ENCODE assay signal across 2 cellular contexts in genomic region chr22:19800306-19800705, GRCh38.
TF ChIP-seq lines count a peak whose summit lies in the region.

No MANE protein-coding gene starts in this region.

TF ChIP-seq in HepG2, 621 proteins besides CTCF, POLR2A, EP300 and RAD21:
- TF ChIP-seq CCAR2 (optimal IDR thresholded peaks at IDR 0.05; ENCODE audit: low read depth, low read length) (no peak), MATR3 (CRISPR knock-in tag; IDR thresholded peaks at IDR 0.05) (no peak), TFDP1 (CRISPR knock-in tag; IDR thresholded peaks at IDR 0.05; ENCODE audit: borderline replicate concordance) (no peak), SNAPC5 (CRISPR knock-in tag; IDR thresholded peaks at IDR 0.05; ENCODE audit: borderline replicate concordance) (no peak), ZNF18 (CRISPR knock-in tag; IDR thresholded peaks at IDR 0.05; ENCODE audit: insufficient replicate concordance) (no peak), MXD1 (CRISPR knock-in tag; IDR thresholded peaks at IDR 0.05) (no peak), ZNF816 (CRISPR knock-in tag; IDR thresholded peaks at IDR 0.05; ENCODE audit: borderline replicate concordance) (no peak), MXD4 (CRISPR knock-in tag; IDR thresholded peaks at IDR 0.05) (no peak), GZF1 (CRISPR knock-in tag; IDR thresholded peaks at IDR 0.05) (no peak)

TF ChIP-seq in K562, 482 proteins besides CTCF, POLR2A, EP300 and RAD21:
- TF ChIP-seq PHB2 (IDR thresholded peaks at IDR 0.05; ENCODE audit: low read depth) (no peak), HNRNPH1 (optimal IDR thresholded peaks at IDR 0.05; ENCODE audit: low read depth, low read length) (no peak), CREM (IDR thresholded peaks at IDR 0.05; ENCODE audit: low read depth) (no peak), MCM5 (IDR thresholded peaks at IDR 0.05; ENCODE audit: low read depth) (no peak), CHD4 (IDR thresholded peaks at IDR 0.05; ENCODE audit: insufficient read depth, insufficient replicate concordance, low read depth, low read length, poor library complexity, severe bottlenecking) (no peak), ZNF398 (CRISPR knock-in tag; IDR thresholded peaks at IDR 0.05) (no peak), CBX3 (IDR thresholded peaks at IDR 0.05; ENCODE audit: borderline replicate concordance in 1 of 2, low read length in 2 of 2) (peak in 1 of 2 experiments; percentile 29; a peak in 1 of 3 replicates), NR1H2 (CRISPR knock-in tag; IDR thresholded peaks at IDR 0.05) (no peak), ZBTB40 (IDR thresholded peaks at IDR 0.05) (no peak), ZBTB40 (CRISPR knock-in tag; IDR thresholded peaks at IDR 0.05) (0 out of 2 replicates have a peak, but pooled peaks have one; percentile 41), DDX20 (tag; IDR thresholded peaks at IDR 0.05; ENCODE audit: low read depth) (no peak), NFIX (CRISPR knock-in tag; IDR thresholded peaks at IDR 0.05; ENCODE audit: low read depth) (no peak), JUND (IDR thresholded peaks at IDR 0.05; ENCODE audit: borderline replicate concordance, low read depth, low read length) (no peak), JUND (tag; IDR thresholded peaks at IDR 0.05; ENCODE audit: borderline replicate concordance, low read depth, low read length) (no peak), SIRT6 (IDR thresholded peaks at IDR 0.05; ENCODE audit: low read depth, low read length) (no peak), HDGF (IDR thresholded peaks at IDR 0.05) (no peak), NKRF (IDR thresholded peaks at IDR 0.05; ENCODE audit: borderline replicate concordance) (no peak), HNRNPLL (IDR thresholded peaks at IDR 0.05; ENCODE audit: low read depth, low read length, poor library complexity, severe bottlenecking) (peak; percentile 19), ZZZ3 (IDR thresholded peaks at IDR 0.05) (no peak), POU5F1 (IDR thresholded peaks at IDR 0.05; ENCODE audit: borderline replicate concordance, low read depth, low read length, partially characterized antibody) (no peak), SAFB (IDR thresholded peaks at IDR 0.05; ENCODE audit: borderline replicate concordance, low read depth, low read length) (no peak), MYNN (IDR thresholded peaks at IDR 0.05) (no peak), MYNN (CRISPR knock-in tag; IDR thresholded peaks at IDR 0.05) (0 out of 2 replicates have a peak, but pooled peaks have one; percentile 23), SP2 (IDR thresholded peaks at IDR 0.05; ENCODE audit: extremely low read depth, low read depth, low read length, poor library complexity, severe bottlenecking) (peak; percentile 17), TAL1 (IDR thresholded peaks at IDR 0.05) (no peak), FOXO4 (CRISPR knock-in tag; IDR thresholded peaks at IDR 0.05) (no peak), DPF2 (IDR thresholded peaks at IDR 0.05) (no peak), NONO (IDR thresholded peaks at IDR 0.05; ENCODE audit: low read depth in 2 of 2, low read length in 1 of 2) (no peak), SNRNP70 (optimal IDR thresholded peaks at IDR 0.05; ENCODE audit: low read depth, low read length) (no peak), TEAD1 (CRISPR knock-in tag; IDR thresholded peaks at IDR 0.05) (no peak), HMGN3 (IDR thresholded peaks at IDR 0.05; ENCODE audit: borderline replicate concordance, extremely low read depth, insufficient read length, low read depth, low read length) (peak; percentile 20)
